ENCODE assay signal across 1 cellular context in genomic region chr6:100153656-100154055, GRCh38.
TF ChIP-seq lines count a peak whose summit lies in the region.

No MANE protein-coding gene starts in this region.

TF ChIP-seq in K562, 482 proteins besides CTCF, POLR2A, EP300 and RAD21 (continued from another document):
- TF ChIP-seq ELK1 (CRISPR knock-in tag; IDR thresholded peaks at IDR 0.05) = no peak
- TF ChIP-seq ZNF398 (CRISPR knock-in tag; IDR thresholded peaks at IDR 0.05) = no peak
- no peak for TF ChIP-seq DDX20 (tag; IDR thresholded peaks at IDR 0.05; ENCODE audit: low read depth)
- TF ChIP-seq ZFX (CRISPR knock-in tag; IDR thresholded peaks at IDR 0.05) = no peak
- no peak for TF ChIP-seq EZH2 (IDR thresholded peaks at IDR 0.05; ENCODE audit: borderline replicate concordance, low read depth, low read length)
- no peak for TF ChIP-seq NBN (IDR thresholded peaks at IDR 0.05; ENCODE audit: low read depth)
- no peak for TF ChIP-seq IRF2 (CRISPR knock-in tag; IDR thresholded peaks at IDR 0.05)
- TF ChIP-seq CCAR2 (IDR thresholded peaks at IDR 0.05; ENCODE audit: low read depth, low read length) = no peak
- no peak for TF ChIP-seq ZNF696 (CRISPR knock-in tag; conservative IDR thresholded peaks at IDR 0.05)
TF ChIP-seq in K562: peak in this region for 0.
